ENCODE assay signal across 8 cellular contexts in genomic region chr6:111721677-111722219, GRCh38.
A peak's percentile ranks its signal among the peaks of the same experiment; 100 is the strongest.
DNase-seq lines count a peak whose midpoint lies in the region; ATAC-seq, FAIRE-seq and TF ChIP-seq lines count a peak whose summit lies in the region.

No MANE protein-coding gene starts in this region.

- no peak overlapping the region for H3K9ac ChIP-seq in OCI-LY3 (ENCODE audit: low read length)
- H3K9ac ChIP-seq in astrocyte (ENCODE audit: low read length), result no peak overlapping the region

- H3K27ac ChIP-seq in OCI-LY3 (ENCODE audit: low read length), result no peak overlapping the region
- H3K27ac ChIP-seq in astrocyte (ENCODE audit: low read depth, low read length), result no peak overlapping the region
- no peak overlapping the region for H3K27ac ChIP-seq in thoracic aorta

- in situ Hi-C loops in GM13976 (cut with MboI; ENCODE audit: low sequenced_read_pairs, unreplicated experiment), result no loop called here

- H3K36me3 ChIP-seq in OCI-LY3 (replicated peaks; ENCODE audit: low read depth, low read length), result no peaks in the 10 kb centered on the region
- peaks cover 10% of the 10 kb centered on the region for H3K36me3 ChIP-seq in astrocyte (ENCODE audit: insufficient read depth, low read length)
- H3K36me3 ChIP-seq in thoracic aorta, result no peaks in the 10 kb centered on the region

- TF ChIP-seq POLR2A in H54 (IDR thresholded peaks at IDR 0.05; ENCODE audit: low read depth, low read length), result no peak

- H3K27me3 ChIP-seq in OCI-LY3 (ENCODE audit: low read depth, low read length) (peaks cover 11% of the 10 kb centered on the region), astrocyte (ENCODE audit: insufficient read depth, low read length) (no peaks in the 10 kb centered on the region), thoracic aorta (replicated peaks; ENCODE audit: insufficient read depth) (no peaks in the 10 kb centered on the region)

- no peak overlapping the region for H3K4me3 Mint-ChIP-seq in astrocyte (ENCODE audit: unreplicated experiment)

- H2AFZ ChIP-seq in OCI-LY3 (ENCODE audit: low read depth, low read length) (no peak overlapping the region), astrocyte (ENCODE audit: low read depth, low read length) (no peak overlapping the region)

- FAIRE-seq in astrocyte (lab: Jason Lieb, UNC) (no peak), H54 (lab: Jason Lieb, UNC) (no peak)

- no peaks in the 10 kb centered on the region for H3K9me3 Mint-ChIP-seq in astrocyte (ENCODE audit: unreplicated experiment)

- TF ChIP-seq CTCF in GM13976 (IDR thresholded peaks at IDR 0.05; ENCODE audit: borderline replicate concordance, control extremely low read depth, extremely low read depth, insufficient read depth, missing control alignments), result peak; percentile 52
- peak; percentile 69 for TF ChIP-seq CTCF in OCI-LY3 (IDR thresholded peaks at IDR 0.05; ENCODE audit: low read depth, low read length)
- peak; percentile 51 for TF ChIP-seq CTCF in astrocyte (IDR thresholded peaks at IDR 0.05; ENCODE audit: insufficient read depth, low read depth, low read length)
- peak; percentile 50 for TF ChIP-seq CTCF in thoracic aorta (IDR thresholded peaks at IDR 0.05)

- peak; percentile 40 for DNase-seq in GM13976 (ENCODE audit: low spot score)
- DNase-seq in astrocyte (ENCODE audit: low read depth), result no peak
- no peak for DNase-seq in left lobe of liver (ENCODE audit: low spot score)
- DNase-seq in thoracic aorta (ENCODE audit: low spot score), result no peak
- no peak for DNase-seq in H54 (ENCODE audit: insufficient read length, low spot score)
- no peak for DNase-seq in islet precursor cell

- peaks cover 12% of the 10 kb centered on the region for H3K4me1 Mint-ChIP-seq in astrocyte (ENCODE audit: low read depth, unreplicated experiment)

- H3K27me3 Mint-ChIP-seq in astrocyte (ENCODE audit: low read depth, unreplicated experiment), result no peaks in the 10 kb centered on the region

- peak; percentile 43 for ATAC-seq in left lobe of liver
- no peak for ATAC-seq in thoracic aorta (ENCODE audit: insufficient number of reproducible peaks, low FRiP score, low read depth)
- no peak for ATAC-seq in GM19455 (IDR thresholded peaks at IDR 0.05; ENCODE audit: unreplicated experiment)

- no peak overlapping the region for H3K4me2 ChIP-seq in OCI-LY3 (ENCODE audit: low read length)
- no peak overlapping the region for H3K4me2 ChIP-seq in astrocyte (ENCODE audit: low read length)

- H3K9me3 ChIP-seq in OCI-LY3 (ENCODE audit: insufficient read depth, low read length), result no peaks in the 10 kb centered on the region
- H3K9me3 ChIP-seq in astrocyte (ENCODE audit: insufficient read depth, low read depth, low read length), result no peaks in the 10 kb centered on the region
- no peaks in the 10 kb centered on the region for H3K9me3 ChIP-seq in thoracic aorta

- H3K79me2 ChIP-seq in OCI-LY3 (ENCODE audit: low read length) (no peaks in the 10 kb centered on the region), astrocyte (ENCODE audit: insufficient read depth, low read length) (peaks cover 22% of the 10 kb centered on the region)

- H4K20me1 ChIP-seq in OCI-LY3 (ENCODE audit: insufficient read depth, low read length) (no peaks in the 10 kb centered on the region), astrocyte (ENCODE audit: insufficient read depth, low read length) (peaks cover 10% of the 10 kb centered on the region)

- H3K27ac Mint-ChIP-seq in astrocyte (ENCODE audit: unreplicated experiment), result no peak overlapping the region

- peaks cover 11% of the 10 kb centered on the region for H3K4me1 ChIP-seq in OCI-LY3 (ENCODE audit: low read length)
- peaks cover 22% of the 10 kb centered on the region for H3K4me1 ChIP-seq in astrocyte (ENCODE audit: insufficient read depth, low read length)
- peaks cover 7 to 15% of the 10 kb centered on the region in 2 donors for H3K4me1 ChIP-seq in thoracic aorta (ENCODE audit: control insufficient read depth in 1 of 2, low read depth in 2 of 2)

- peaks cover 32% of the 10 kb centered on the region for H3K36me3 Mint-ChIP-seq in astrocyte (ENCODE audit: low read depth, unreplicated experiment)

- no peak overlapping the region for H3K4me3 ChIP-seq in OCI-LY3 (ENCODE audit: low read length)
- H3K4me3 ChIP-seq in astrocyte (ENCODE audit: insufficient read depth, low read depth, low read length), result no peak overlapping the region
- no peak overlapping the region for H3K4me3 ChIP-seq in thoracic aorta
